9 cellular contexts compared by ENCODE assay signal in the genomic region with DNA sequence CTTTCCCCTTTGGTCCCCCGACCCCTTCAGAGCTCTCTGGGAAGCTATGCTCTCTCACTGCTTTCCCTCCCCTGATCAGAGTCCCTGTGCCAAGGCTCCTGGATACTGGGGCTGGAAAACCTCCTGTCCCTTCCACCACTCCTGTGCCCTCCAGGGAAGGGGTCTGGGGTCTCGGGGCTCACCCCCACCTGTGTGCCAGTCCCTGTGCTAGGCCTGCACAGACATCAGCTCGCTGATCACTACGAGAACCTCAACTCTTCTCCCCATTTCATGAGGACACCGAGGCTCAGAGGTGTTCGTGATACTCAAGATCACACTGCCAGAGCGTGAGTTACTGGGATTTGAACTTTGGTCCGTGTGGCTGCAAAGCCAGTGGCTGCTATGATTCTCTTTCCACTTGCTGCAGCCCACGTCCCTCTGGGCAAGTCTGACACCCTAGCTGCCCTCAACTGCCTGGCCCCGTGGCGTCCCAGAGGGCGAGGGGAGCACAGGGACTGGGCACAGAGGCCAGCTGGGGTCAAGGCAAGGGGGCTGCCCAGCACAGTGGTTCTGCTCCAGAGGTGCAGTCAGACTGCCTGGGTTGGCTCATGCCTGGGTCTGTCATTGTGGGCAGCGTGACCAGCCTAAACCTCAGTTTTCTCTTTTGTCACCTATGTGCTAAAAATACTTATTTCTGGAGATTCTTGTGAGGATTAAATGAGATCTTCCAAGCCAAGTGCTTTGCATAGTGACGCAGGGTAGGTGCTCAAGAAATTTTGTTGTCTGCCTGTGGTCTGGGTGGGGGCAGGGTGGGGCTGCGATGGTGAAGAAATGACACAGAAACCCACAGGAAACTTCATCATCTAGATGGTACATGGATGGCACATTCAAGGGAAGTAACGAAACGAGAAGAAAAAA. TPM values are rescaled to one million over a fixed set of nuclear protein-coding genes. Genes with fewer than 3 reads are reported as not detected.
A peak's percentile ranks its signal among the peaks of the same experiment; 100 is the strongest.
DNase-seq lines count a peak whose midpoint lies in the region; ATAC-seq, FAIRE-seq and TF ChIP-seq lines count a peak whose summit lies in the region.
"Had no signal": no experiment of that assay in that cellular context is flagged by ENCODE, and none has a peak within 500 bp of the region (broad histone marks: within the 10 kb centered on the region; RNA-seq: fewer than 3 reads in every experiment).

No MANE protein-coding gene starts in this region.

- H3K9me3 Mint-ChIP-seq in activated T-cell treated with anti-CD3 and anti-CD28 coated beads, Interleukin-2, amount 50 U/mL, for 24 hours = no peaks in the 10 kb centered on the region

- peak overlapping the region; percentile 32 for H3K4me3 Mint-ChIP-seq in activated T-cell treated with anti-CD3 and anti-CD28 coated beads, Interleukin-2, amount 50 U/mL, for 24 hours

- peaks cover 31 to 38% of the 10 kb centered on the region in 2 donors for H3K4me1 ChIP-seq in kidney (ENCODE audit: control insufficient read depth in 1 of 2, insufficient read depth in 1 of 2, low read depth in 1 of 2, low read length in 2 of 2)

- no peaks in the 10 kb centered on the region for H3K27me3 Mint-ChIP-seq in activated T-cell treated with anti-CD3 and anti-CD28 coated beads, Interleukin-2, amount 50 U/mL, for 24 hours

- no peaks in the 10 kb centered on the region for H3K36me3 ChIP-seq in kidney (ENCODE audit: control insufficient read depth in 1 of 2, insufficient read depth in 2 of 2, low read length in 2 of 2)

- H3K9ac ChIP-seq in kidney (ENCODE audit: low read length in 2 of 2) = peak overlapping the region in 1 of 2 donors; percentile 68

- DNase-seq in NOMO-1 treated with dmso at 0.1 percent for 144 hours (lab: John Stamatoyannopoulos, UW; ENCODE audit: unreplicated experiment) (peak; percentile 42), kidney (no peak), mesenteric fat pad (ENCODE audit: low spot score) (no peak)
- DNase-seq in activated T-cell treated with anti-CD3 and anti-CD28 coated beads, Interleukin-2, amount 50 U/mL, for 24 hours = peak; percentile 64
- DNase-seq in stimulated activated CD8-positive, alpha-beta memory T cell treated with anti-CD3 and anti-CD28 coated beads, Interleukin-4, amount 100 ng/mL, for 4 hours (ENCODE audit: low read depth in 2 of 2, low spot score in 1 of 2) = peak; percentile 26 to 47

- intact Hi-C loops in kidney (cut with DNase I) = no loop called here

- no peak for TF ChIP-seq CTCF in kidney (IDR thresholded peaks at IDR 0.05; ENCODE audit: borderline replicate concordance, extremely low read depth, insufficient read depth)

- H3K27ac ChIP-seq in kidney (ENCODE audit: low read depth in 2 of 2, low read length in 2 of 2) = peak overlapping the region; percentile 74 to 94
- H3K27ac ChIP-seq: epithelial cell of prostate had no signal

- H3K27ac Mint-ChIP-seq in activated T-cell treated with anti-CD3 and anti-CD28 coated beads, Interleukin-2, amount 50 U/mL, for 24 hours = peak overlapping the region; percentile 87

- no peaks in the 10 kb centered on the region for H3K9me3 ChIP-seq in kidney (ENCODE audit: control insufficient read depth in 1 of 2, low read length in 2 of 2)

- H3K36me3 Mint-ChIP-seq in activated T-cell treated with anti-CD3 and anti-CD28 coated beads, Interleukin-2, amount 50 U/mL, for 24 hours (ENCODE audit: low read depth) = no peaks in the 10 kb centered on the region

- peaks cover 71% of the 10 kb centered on the region for H3K4me1 Mint-ChIP-seq in activated T-cell treated with anti-CD3 and anti-CD28 coated beads, Interleukin-2, amount 50 U/mL, for 24 hours (ENCODE audit: low read depth)

- FAIRE-seq in kidney (lab: Jason Lieb, UNC) = no peak

- H3K4me3 ChIP-seq in kidney (ENCODE audit: low read length in 2 of 2) = peak overlapping the region in 1 of 2 donors; percentile 27

- ATAC-seq in GM21381 (IDR thresholded peaks at IDR 0.05; ENCODE audit: unreplicated experiment) (no peak), HG02571 (IDR thresholded peaks at IDR 0.05; ENCODE audit: unreplicated experiment) (no peak), HG03342 (IDR thresholded peaks at IDR 0.05; ENCODE audit: unreplicated experiment) (no peak)

RNA-seq across cellular contexts. Expression of a gene that starts 43.9 kb away (rescaled TPM):
- total RNA-seq in kidney = 141 TPM
- 52.5 TPM for polyA plus RNA-seq in kidney (ENCODE audit: insufficient read depth, low read depth, low replicate concordance)
- total RNA-seq in mesenteric fat pad = 70.7 TPM

Comparison
In these comparisons a context has a peak if more than half of its experiments do, and no peak if none do; other contexts are left out.
1. DNase-seq: peak in NOMO-1 treated with dmso at 0.1 percent for 144 hours (single experiment), activated T-cell treated with anti-CD3 and anti-CD28 coated beads, Interleukin-2, amount 50 U/mL, for 24 hours (single experiment) and stimulated activated CD8-positive, alpha-beta memory T cell treated with anti-CD3 and anti-CD28 coated beads, Interleukin-4, amount 100 ng/mL, for 4 hours (2 of 2); none in kidney (single experiment) and mesenteric fat pad (single experiment).